21 cellular contexts compared by ENCODE assay signal in genomic region chrX:45524296-45524695, GRCh38.
DNase-seq lines count a peak whose midpoint lies in the region; ATAC-seq and TF ChIP-seq lines count a peak whose summit lies in the region.
"Had no signal": no experiment of that assay in that cellular context is flagged by ENCODE, and none has a peak within 500 bp of the region (broad histone marks: within the 10 kb centered on the region; RNA-seq: fewer than 3 reads in every experiment).

No MANE protein-coding gene starts in this region.

- CTCF ChIA-PET in AG04450 (lab: Charles Lee): no interaction called here
- CTCF ChIA-PET in activated CD4-positive, alpha-beta memory T cell treated with anti-CD3 and anti-CD28 coated beads for 36 hours (lab: Charles Lee): interaction anchor here (0.6 to 1.4 kb wide), 2 partner anchors 9 to 228 kb away, joined by 3 read pairs; no protein-coding TSS in a partner anchor

- TF ChIP-seq CTCF in AG04450 (IDR thresholded peaks at IDR 0.05; ENCODE audit: low read depth, low read length) (no peak), body of pancreas (IDR thresholded peaks at IDR 0.05) (no peak)

- DNase-seq in AG04450 (ENCODE audit: low read depth, low spot score) (peak; percentile 20), NCI-H2081 (lab: John Stamatoyannopoulos, UW) (peak; percentile 39 to 87), body of pancreas (no peak), iris pigment epithelial cell (ENCODE audit: low read depth) (peak; percentile 75), HuH-7.5 (ENCODE audit: low spot score) (no peak)
- no peak for DNase-seq in activated CD4-positive, alpha-beta memory T cell treated with anti-CD3 and anti-CD28 coated beads for 36 hours
- DNase-seq: activated CD8-positive, alpha-beta memory T cell treated with anti-CD3 and anti-CD28 coated beads, Interleukin-2, amount 10 ng/mL, durations not matched to agents 7 days and 5 days; activated effector memory CD4-positive, alpha-beta T cell treated with anti-CD3 and anti-CD28 coated beads, Interleukin-2, amount 50 U/mL, for 16 hours; aorta; GOT3; nucleus accumbens; SHP77; stimulated activated CD4-positive, alpha-beta T cell treated with anti-CD3 and anti-CD28 coated beads, Interleukin-2, amount 100 ng/mL, for 48 hours; T-helper 17 cell had no signal

- intact Hi-C loops in body of pancreas (cut with DNase I): no loop called here
- intact Hi-C loops in activated CD4-positive, alpha-beta memory T cell treated with anti-CD3 and anti-CD28 coated beads for 36 hours (cut with micrococcal nuclease): no loop called here

- H3K4me3 Mint-ChIP-seq in activated CD4-positive, alpha-beta memory T cell treated with anti-CD3 and anti-CD28 coated beads for 36 hours: no peak overlapping the region
- H3K4me3 Mint-ChIP-seq: activated CD8-positive, alpha-beta memory T cell treated with anti-CD3 and anti-CD28 coated beads, Interleukin-2, amount 10 ng/mL, durations not matched to agents 7 days and 5 days; dendritic cell treated with granulocyte-macrophage colony-stimulating factor and Interleukin-4, amounts not matched to agents 40 ng/mL and 50 ng/mL, for 4 days; T-helper 17 cell had no signal

- no peaks in the 10 kb centered on the region for H3K9me3 Mint-ChIP-seq in activated CD4-positive, alpha-beta memory T cell treated with anti-CD3 and anti-CD28 coated beads for 36 hours
- H3K9me3 Mint-ChIP-seq: dendritic cell treated with granulocyte-macrophage colony-stimulating factor and Interleukin-4, amounts not matched to agents 40 ng/mL and 50 ng/mL, for 4 days had no signal

- POLR2A ChIA-PET in AG04450 (lab: Yijun Ruan, JAX): interaction anchor here (0.9 kb wide), 1 partner anchor 219 kb away, joined by 3 read pairs; no protein-coding TSS in a partner anchor
- POLR2A ChIA-PET in activated CD4-positive, alpha-beta memory T cell treated with anti-CD3 and anti-CD28 coated beads for 36 hours (lab: Charles Lee): no interaction called here

- no peak for TF ChIP-seq POLR2A in body of pancreas (IDR thresholded peaks at IDR 0.05)

- peak; percentile 45 for ATAC-seq in body of pancreas
- ATAC-seq in GM19452 (IDR thresholded peaks at IDR 0.05; ENCODE audit: unreplicated experiment): no peak
- ATAC-seq in GM18858 (IDR thresholded peaks at IDR 0.05; ENCODE audit: unreplicated experiment): no peak
- ATAC-seq: activated CD8-positive, alpha-beta memory T cell treated with anti-CD3 and anti-CD28 coated beads, Interleukin-2, amount 10 ng/mL, durations not matched to agents 7 days and 5 days; GM12878; sciatic nerve; T-helper 17 cell had no signal

- H3K4me1 Mint-ChIP-seq in activated CD4-positive, alpha-beta memory T cell treated with anti-CD3 and anti-CD28 coated beads for 36 hours (ENCODE audit: low read depth): no peaks in the 10 kb centered on the region
- H3K4me1 Mint-ChIP-seq: activated CD8-positive, alpha-beta memory T cell treated with anti-CD3 and anti-CD28 coated beads, Interleukin-2, amount 10 ng/mL, durations not matched to agents 7 days and 5 days had no signal

- no peaks in the 10 kb centered on the region for H3K36me3 Mint-ChIP-seq in activated CD4-positive, alpha-beta memory T cell treated with anti-CD3 and anti-CD28 coated beads for 36 hours
- H3K36me3 Mint-ChIP-seq: activated CD8-positive, alpha-beta memory T cell treated with anti-CD3 and anti-CD28 coated beads, Interleukin-2, amount 10 ng/mL, durations not matched to agents 7 days and 5 days had no signal

- H3K4me1 ChIP-seq in body of pancreas: no peaks in the 10 kb centered on the region
- H3K4me1 ChIP-seq: esophagus muscularis mucosa had no signal

- no peak overlapping the region for H3K4me3 ChIP-seq in AG04450 (ENCODE audit: low read depth, low read length)
- no peak overlapping the region for H3K4me3 ChIP-seq in body of pancreas
- H3K4me3 ChIP-seq: esophagus muscularis mucosa, GM12878, hepatocyte had no signal

- H3K36me3 ChIP-seq in body of pancreas (replicated peaks in 1 of 2; ENCODE audit: insufficient read depth in 1 of 2, low read depth in 2 of 2): no peaks in the 10 kb centered on the region
- H3K36me3 ChIP-seq: esophagus muscularis mucosa had no signal

- WGBS in body of pancreas, 2 donors: 84 to 88% methylated on average over 1 of the region's 1 CpG

- H3K9me3 ChIP-seq in AG04450 (ENCODE audit: control insufficient read depth, insufficient read depth, low read length) (no peaks in the 10 kb centered on the region), body of pancreas (no peaks in the 10 kb centered on the region)
- H3K9me3 ChIP-seq: esophagus muscularis mucosa had no signal

- H3K27me3 Mint-ChIP-seq in activated CD4-positive, alpha-beta memory T cell treated with anti-CD3 and anti-CD28 coated beads for 36 hours: no peaks in the 10 kb centered on the region
- H3K27me3 Mint-ChIP-seq: activated CD8-positive, alpha-beta memory T cell treated with anti-CD3 and anti-CD28 coated beads, Interleukin-2, amount 10 ng/mL, durations not matched to agents 7 days and 5 days; dendritic cell treated with granulocyte-macrophage colony-stimulating factor and Interleukin-4, amounts not matched to agents 40 ng/mL and 50 ng/mL, for 4 days; T-helper 17 cell had no signal

- no peak overlapping the region for H3K27ac Mint-ChIP-seq in activated CD4-positive, alpha-beta memory T cell treated with anti-CD3 and anti-CD28 coated beads for 36 hours
- H3K27ac Mint-ChIP-seq: activated CD8-positive, alpha-beta memory T cell treated with anti-CD3 and anti-CD28 coated beads, Interleukin-2, amount 10 ng/mL, durations not matched to agents 7 days and 5 days; dendritic cell treated with granulocyte-macrophage colony-stimulating factor and Interleukin-4, amounts not matched to agents 40 ng/mL and 50 ng/mL, for 4 days; T-helper 17 cell had no signal

- no peak overlapping the region for H3K27ac ChIP-seq in AG04450 (ENCODE audit: low read depth, low read length)
- no peak overlapping the region for H3K27ac ChIP-seq in body of pancreas
- H3K27ac ChIP-seq: esophagus muscularis mucosa, hepatocyte had no signal

- no peaks in the 10 kb centered on the region for H3K27me3 ChIP-seq in AG04450 (ENCODE audit: control insufficient read depth, insufficient read depth, low read length)
- H3K27me3 ChIP-seq in body of pancreas: no peaks in the 10 kb centered on the region
- H3K27me3 ChIP-seq: hepatocyte had no signal

Comparison
In these comparisons a context has a peak if more than half of its experiments do, and no peak if none do; other contexts are left out.
1. DNase-seq: peak in AG04450 (single experiment), NCI-H2081 (2 of 2) and iris pigment epithelial cell (single experiment); none in body of pancreas (0 of 4), HuH-7.5 (single experiment) and activated CD4-positive, alpha-beta memory T cell treated with anti-CD3 and anti-CD28 coated beads for 36 hours (single experiment).